16 cellular contexts compared by ENCODE assay signal in the genomic region with DNA sequence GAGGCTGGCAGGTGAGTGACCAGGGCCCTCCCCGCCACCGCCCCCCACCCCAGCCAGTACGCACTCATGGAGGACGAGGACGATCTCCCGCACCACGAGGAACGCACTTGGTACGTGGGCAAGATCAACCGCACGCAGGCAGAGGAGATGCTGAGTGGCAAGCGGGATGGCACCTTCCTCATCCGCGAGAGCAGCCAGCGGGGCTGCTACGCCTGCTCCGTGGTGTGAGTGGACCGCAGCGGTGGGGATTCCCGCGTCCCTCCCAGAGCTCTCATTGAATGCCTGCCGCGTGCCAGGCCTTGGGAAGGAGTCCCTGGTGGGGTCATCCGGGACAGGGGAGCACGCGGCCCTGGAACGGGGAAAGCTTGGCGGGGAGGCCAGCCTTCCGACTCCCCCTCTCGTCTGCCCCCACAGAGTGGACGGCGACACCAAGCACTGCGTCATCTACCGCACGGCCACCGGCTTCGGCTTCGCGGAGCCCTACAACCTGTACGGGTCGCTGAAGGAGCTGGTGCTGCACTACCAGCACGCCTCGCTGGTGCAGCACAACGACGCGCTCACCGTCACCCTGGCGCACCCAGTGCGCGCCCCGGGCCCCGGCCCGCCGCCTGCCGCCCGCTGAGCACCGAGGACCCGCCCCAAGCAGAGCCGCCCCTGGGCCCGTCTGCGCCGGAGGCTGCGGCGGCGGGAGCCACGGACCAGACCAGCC. TPM values are rescaled to one million over a fixed set of nuclear protein-coding genes. Genes with fewer than 3 reads are reported as not detected.
DNase-seq lines count a peak whose midpoint lies in the region; ATAC-seq and TF ChIP-seq lines count a peak whose summit lies in the region.
"Had no signal": no experiment of that assay in that cellular context is flagged by ENCODE, and none has a peak within 500 bp of the region (broad histone marks: within the 10 kb centered on the region; RNA-seq: fewer than 3 reads in every experiment).

No MANE protein-coding gene starts in this region.

- H3K9me3 Mint-ChIP-seq in dendritic cell treated with granulocyte-macrophage colony-stimulating factor and Interleukin-4, amounts not matched to agents 40 ng/mL and 50 ng/mL, for 4 days = no peaks in the 10 kb centered on the region
- H3K9me3 Mint-ChIP-seq: activated T-helper 2 cell treated with anti-CD3 and anti-CD28 coated beads, Interferon-gamma antibody, Interleukin-2, Interleukin-4, amounts not matched to agents 10 μg/mL and 5 μg/mL and 100 μg/mL, durations not matched to agents 14 hours and 24 hours and 36 hours had no signal

- H3K4me3 Mint-ChIP-seq in dendritic cell treated with granulocyte-macrophage colony-stimulating factor and Interleukin-4, amounts not matched to agents 40 ng/mL and 50 ng/mL, for 4 days = no peak overlapping the region
- H3K4me3 Mint-ChIP-seq: activated naive CD8-positive, alpha-beta T cell had no signal

- no peaks in the 10 kb centered on the region; a peak in 2 of 22 replicates for H3K27me3 ChIP-seq in BLaER1 treated with 17β-estradiol and CSF1 and Interleukin-3, amounts not matched to agents 10 nM and 100 nM
- peaks cover 3% of the 10 kb centered on the region; the same call in 1 of the 2 replicates for H3K27me3 ChIP-seq in H7 (ENCODE audit: control insufficient read depth, insufficient read depth, low read length)
- no peaks in the 10 kb centered on the region for H3K27me3 ChIP-seq in osteoblast (ENCODE audit: insufficient read depth, low read length)
- no peaks in the 10 kb centered on the region for H3K27me3 ChIP-seq in brain microvascular endothelial cell (replicated peaks)
- H3K27me3 ChIP-seq in MM.1S (replicated peaks; ENCODE audit: insufficient read depth, low read length) = no peaks in the 10 kb centered on the region
- H3K27me3 ChIP-seq: ascending aorta, vagina had no signal

- H3K27ac Mint-ChIP-seq in dendritic cell treated with granulocyte-macrophage colony-stimulating factor and Interleukin-4, amounts not matched to agents 40 ng/mL and 50 ng/mL, for 4 days = peak overlapping the region; percentile 99
- H3K27ac Mint-ChIP-seq: activated naive CD8-positive, alpha-beta T cell; activated T-helper 2 cell treated with anti-CD3 and anti-CD28 coated beads, Interferon-gamma antibody, Interleukin-2, Interleukin-4, amounts not matched to agents 10 μg/mL and 5 μg/mL and 100 μg/mL, durations not matched to agents 14 hours and 24 hours and 36 hours had no signal

- TF ChIP-seq CTCF in osteoblast (IDR thresholded peaks at IDR 0.05; ENCODE audit: extremely low read depth, low read depth, low read length) = no peak
- no peak for TF ChIP-seq CTCF in brain microvascular endothelial cell (IDR thresholded peaks at IDR 0.05; ENCODE audit: low read depth, low read length, missing control alignments)
- no peak for TF ChIP-seq CTCF in MM.1S (IDR thresholded peaks at IDR 0.05; ENCODE audit: low read length)

- H4K20me1 ChIP-seq in BLaER1 treated with 17β-estradiol and CSF1 and Interleukin-3, amounts not matched to agents 10 nM and 100 nM = peaks cover 0 to 2% (median 0%) of the 10 kb centered on the region in 11 experiments; a peak in 4 of 22 replicates
- H4K20me1 ChIP-seq in osteoblast (ENCODE audit: insufficient read depth, low read length) (no peaks in the 10 kb centered on the region), MM.1S (ENCODE audit: insufficient read depth, low read length) (no peaks in the 10 kb centered on the region)

- no peak overlapping the region for H2AFZ ChIP-seq in osteoblast (ENCODE audit: low read length)
- H2AFZ ChIP-seq in MM.1S (ENCODE audit: low read length) = no peak overlapping the region

- peaks cover 29 to 52% (median 44%) of the 10 kb centered on the region in 11 experiments for H3K36me3 ChIP-seq in BLaER1 treated with 17β-estradiol and CSF1 and Interleukin-3, amounts not matched to agents 10 nM and 100 nM
- H3K36me3 ChIP-seq in H7 (replicated peaks; ENCODE audit: control insufficient read depth, insufficient read depth, low read length) (peaks cover 6% of the 10 kb centered on the region), osteoblast (ENCODE audit: insufficient read depth, low read length) (peaks cover 42% of the 10 kb centered on the region), brain microvascular endothelial cell (replicated peaks) (peaks cover 46% of the 10 kb centered on the region), MM.1S (replicated peaks; ENCODE audit: insufficient read depth, low read length) (no peaks in the 10 kb centered on the region)

- no peak for ATAC-seq in HG03432 (IDR thresholded peaks at IDR 0.05; ENCODE audit: unreplicated experiment)

- H3K79me2 ChIP-seq in osteoblast (ENCODE audit: insufficient read depth, low read length) (no peaks in the 10 kb centered on the region), MM.1S (ENCODE audit: low read length) (no peaks in the 10 kb centered on the region)

- H3K36me3 Mint-ChIP-seq in dendritic cell treated with granulocyte-macrophage colony-stimulating factor and Interleukin-4, amounts not matched to agents 40 ng/mL and 50 ng/mL, for 4 days (ENCODE audit: low read depth) = peaks cover 69% of the 10 kb centered on the region
- H3K36me3 Mint-ChIP-seq: activated naive CD8-positive, alpha-beta T cell had no signal

- H3K4me1 Mint-ChIP-seq in dendritic cell treated with granulocyte-macrophage colony-stimulating factor and Interleukin-4, amounts not matched to agents 40 ng/mL and 50 ng/mL, for 4 days (ENCODE audit: low read depth) = peaks cover 59% of the 10 kb centered on the region

- H3K27me3 Mint-ChIP-seq in dendritic cell treated with granulocyte-macrophage colony-stimulating factor and Interleukin-4, amounts not matched to agents 40 ng/mL and 50 ng/mL, for 4 days = no peaks in the 10 kb centered on the region
- H3K27me3 Mint-ChIP-seq: activated naive CD8-positive, alpha-beta T cell had no signal

- peak overlapping the region; percentile 62 to 91 (median 86); a peak in 21 of 22 replicates for H3K9ac ChIP-seq in BLaER1 treated with 17β-estradiol and CSF1 and Interleukin-3, amounts not matched to agents 10 nM and 100 nM
- H3K9ac ChIP-seq in MM.1S (ENCODE audit: low read length) = no peak overlapping the region

- DNase-seq in H7 (peak; percentile 62), osteoblast (ENCODE audit: insufficient read length, low spot score, missing footprints) (peak; percentile 71), brain microvascular endothelial cell (no peak), MM.1S (no peak), NCI-H2171 (lab: John Stamatoyannopoulos, UW) (no peak)
- DNase-seq: DMS 273 treated with DMSO at 0.1 percent for 48 hours, GOT3, kidney had no signal

- peaks cover 52 to 60% (median 57%) of the 10 kb centered on the region in 10 experiments for H3K4me1 ChIP-seq in BLaER1 treated with 17β-estradiol and CSF1 and Interleukin-3, amounts not matched to agents 10 nM and 100 nM
- peaks cover 18% of the 10 kb centered on the region for H3K4me1 ChIP-seq in osteoblast (ENCODE audit: insufficient read depth, low read length)
- peaks cover 3% of the 10 kb centered on the region; the same call in 1 of the 2 replicates for H3K4me1 ChIP-seq in MM.1S (ENCODE audit: low read length)

- in situ Hi-C loops in brain microvascular endothelial cell (cut with HindIII; ENCODE audit: low pct_ligation_motif_present, low sequenced_read_pairs) = no loop called here

- peak overlapping the region in 7 of 10 experiments; percentile 29 to 63 (median 39); a peak in 10 of 20 replicates for H3K4me3 ChIP-seq in BLaER1 treated with 17β-estradiol and CSF1 and Interleukin-3, amounts not matched to agents 10 nM and 100 nM
- H3K4me3 ChIP-seq in H7 (ENCODE audit: insufficient read depth, low read depth, low read length) (no peak overlapping the region), osteoblast (ENCODE audit: insufficient read depth, low read length) (no peak overlapping the region), brain microvascular endothelial cell (ENCODE audit: low read depth, low read length) (no peak overlapping the region), MM.1S (ENCODE audit: low read length) (no peak overlapping the region)
- H3K4me3 ChIP-seq: ascending aorta, psoas muscle, vagina had no signal

- H3K9me2 ChIP-seq in MM.1S (replicated peaks; ENCODE audit: insufficient read depth, low read length) = no peaks in the 10 kb centered on the region

- peaks cover 7% of the 10 kb centered on the region; the same call in 1 of the 2 replicates for H3F3A ChIP-seq in MM.1S (ENCODE audit: insufficient read depth, low read length)

- H3K9me3 ChIP-seq in BLaER1 treated with 17β-estradiol and CSF1 and Interleukin-3, amounts not matched to agents 10 nM and 100 nM (replicated peaks in 1 of 11) = no peaks in the 10 kb centered on the region
- H3K9me3 ChIP-seq in osteoblast (ENCODE audit: low read depth, low read length) (no peaks in the 10 kb centered on the region), MM.1S (replicated peaks; ENCODE audit: insufficient read depth, low read length) (no peaks in the 10 kb centered on the region)
- H3K9me3 ChIP-seq: ascending aorta, psoas muscle, vagina had no signal

- intact Hi-C loops in dendritic cell treated with granulocyte-macrophage colony-stimulating factor and Interleukin-4, amounts not matched to agents 40 ng/mL and 50 ng/mL, for 4 days (cut with micrococcal nuclease) = loop anchor here (5.0 kb wide), 1 partner anchor 57 kb away; no protein-coding TSS in a partner anchor

- H3K4me2 ChIP-seq in BLaER1 treated with 17β-estradiol and CSF1 and Interleukin-3, amounts not matched to agents 10 nM and 100 nM = peak overlapping the region; percentile 89 to 100 (median 98)
- H3K4me2 ChIP-seq in osteoblast (ENCODE audit: insufficient read depth, low read length) = no peak overlapping the region
- H3K4me2 ChIP-seq in MM.1S (ENCODE audit: low read depth, low read length) = no peak overlapping the region

- H3K27ac ChIP-seq in BLaER1 treated with 17β-estradiol and CSF1 and Interleukin-3, amounts not matched to agents 10 nM and 100 nM = peak overlapping the region; percentile 71 to 98 (median 89)
- no peak overlapping the region for H3K27ac ChIP-seq in osteoblast (ENCODE audit: low read depth, low read length)
- H3K27ac ChIP-seq in brain microvascular endothelial cell = no peak overlapping the region
- no peak overlapping the region for H3K27ac ChIP-seq in MM.1S (ENCODE audit: low read length)
- H3K27ac ChIP-seq: psoas muscle, vagina had no signal

RNA-seq across cellular contexts. Expression of a gene that starts 4.8 kb away (rescaled TPM):
- 47.3 and 53.4 TPM in 2 replicates for total RNA-seq in H7 (2014; rRNA removed; shearing (Covaris generic))
- total RNA-seq in osteoblast = 110 and 126 TPM in 2 replicates

RNA-seq across cellular contexts. Expression of a gene that starts 15.9 kb away (rescaled TPM):
- 26.7 and 29.0 TPM in 2 replicates for total RNA-seq in H7 (2014; rRNA removed; shearing (Covaris generic))
- 25.7 and 28.0 TPM in 2 replicates for total RNA-seq in osteoblast

RNA-seq across cellular contexts. Expression of a gene that starts 24.2 kb away (rescaled TPM):
- 29.2 and 45.0 TPM in 2 replicates for total RNA-seq in H7 (2014; rRNA removed; shearing (Covaris generic))
- total RNA-seq in osteoblast = 8.3 and 9.4 TPM in 2 replicates

RNA-seq across cellular contexts. Expression of a gene that starts 35.0 kb away (rescaled TPM):
- 6.1 and 8.6 TPM in 2 replicates for total RNA-seq in H7 (2014; rRNA removed; shearing (Covaris generic))
- 0.72 and 1.8 TPM in 2 replicates for total RNA-seq in osteoblast

RNA-seq across cellular contexts. Expression of a gene that starts 57.4 kb away (rescaled TPM):
- total RNA-seq in H7 (2014; rRNA removed; shearing (Covaris generic)) = 0.52 and 1.4 TPM in 2 replicates
- total RNA-seq in osteoblast = under 0.01 TPM in 1 of 2 replicates, not detected in the other
- total RNA-seq: ascending aorta had no signal

Comparison
In these comparisons a context has a peak if more than half of its experiments do, and no peak if none do; other contexts are left out.
1. H3K27ac ChIP-seq: peak in BLaER1 treated with 17β-estradiol and CSF1 and Interleukin-3, amounts not matched to agents 10 nM and 100 nM (11 of 11); none in osteoblast (single experiment), brain microvascular endothelial cell (single experiment) and MM.1S (single experiment).
2. H3K4me2 ChIP-seq: peak in BLaER1 treated with 17β-estradiol and CSF1 and Interleukin-3, amounts not matched to agents 10 nM and 100 nM (11 of 11); none in osteoblast (single experiment) and MM.1S (single experiment).
3. H3K4me3 ChIP-seq: peak in BLaER1 treated with 17β-estradiol and CSF1 and Interleukin-3, amounts not matched to agents 10 nM and 100 nM (7 of 10); none in H7 (single experiment), osteoblast (single experiment), brain microvascular endothelial cell (single experiment) and MM.1S (single experiment).
4. DNase-seq: peak in H7 (single experiment) and osteoblast (single experiment); none in brain microvascular endothelial cell (single experiment), MM.1S (single experiment) and NCI-H2171 (single experiment).